ENCODE assay signal across 21 cellular contexts in the genomic region with DNA sequence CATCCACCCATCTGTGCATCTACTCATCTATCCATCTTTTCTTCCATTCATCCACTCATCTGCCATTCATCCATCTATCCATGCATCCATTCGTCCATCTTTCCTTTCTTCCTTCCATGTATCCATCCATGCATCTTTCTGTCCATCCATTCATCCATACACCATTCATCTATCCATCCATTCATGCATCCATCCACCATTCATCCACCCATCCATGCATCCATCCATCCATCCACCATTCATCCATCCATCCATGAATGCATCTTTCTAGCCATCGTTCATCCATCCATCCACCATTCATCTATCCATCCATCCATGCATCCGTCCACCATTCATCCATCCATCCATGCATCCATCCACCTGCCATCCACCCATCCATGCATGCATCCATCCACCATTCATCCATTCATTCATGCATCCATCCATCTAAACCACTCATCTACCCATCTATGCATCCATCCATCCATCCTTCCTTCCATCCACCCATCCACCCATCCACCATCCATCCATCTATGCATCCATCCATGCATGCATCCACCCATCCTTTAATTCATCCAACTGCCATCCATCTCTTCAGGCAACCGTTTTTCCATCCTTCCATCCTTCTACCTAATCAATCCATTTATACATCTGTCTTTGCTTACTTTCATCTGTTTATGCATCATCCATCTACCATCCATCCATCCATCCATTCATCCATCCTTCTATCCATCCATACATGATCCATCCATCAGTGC.
"Had no signal": no experiment of that assay in that cellular context is flagged by ENCODE, and none has a peak within 500 bp of the region (broad histone marks: within the 10 kb centered on the region; RNA-seq: fewer than 3 reads in every experiment).

No MANE protein-coding gene starts in this region.

- H3K27ac ChIP-seq: HL-60, KMS-11, SJSA1, SK-N-MC had no signal

- DNase-seq: Kasumi-1, MM.1S, NCI-H1092 treated with DMSO at 0.1 percent for 48 hours, NCI-H1436, NCI-H187, NCI-H2029, NCI-H2081 treated with DMSO at 0.1 percent for 48 hours, NCI-H2171, NCI-H226, NCI-H446, NCI-H510A, NCI-H524 treated with DMSO at 0.1 percent for 48 hours, NCI-H69, NCI-H774, RPMI8226, SIG-M5 had no signal

- H3K4me2 ChIP-seq: KMS-11 had no signal

- H3K9ac ChIP-seq: KMS-11 had no signal

- H3K36me3 ChIP-seq: SJSA1 had no signal

- H3K27me3 ChIP-seq: SJSA1 had no signal

- FAIRE-seq: RCC 7860 had no signal

- H3K4me1 ChIP-seq: SJSA1 had no signal

- H3K4me3 ChIP-seq: SJSA1, SK-N-MC had no signal
